8 cellular contexts compared by ENCODE assay signal in genomic region chr16:31010539-31010938, GRCh38.
DNase-seq lines count a peak whose midpoint lies in the region; ATAC-seq and TF ChIP-seq lines count a peak whose summit lies in the region.

STX1B (minus strand) TSS chr16:31010638; CDS start chr16:31010396, 242 bp downstream.

- TF ChIP-seq CTCF in choroid plexus epithelial cell (conservative IDR thresholded peaks at IDR 0.05; ENCODE audit: low read depth, low read length): no peak

- ATAC-seq in HG02623 (IDR thresholded peaks at IDR 0.05; ENCODE audit: unreplicated experiment): no peak
- no peak for ATAC-seq in GM19455 (IDR thresholded peaks at IDR 0.05; ENCODE audit: unreplicated experiment)

- H3K4me3 ChIP-seq in HAP-1: peak within 1 kb of the TSS; percentile 22
- peak within 1 kb of the TSS; percentile 51 for H3K4me3 ChIP-seq in choroid plexus epithelial cell (ENCODE audit: low read depth, low read length)

- no peaks in the 10 kb centered on the region for H3K9me3 ChIP-seq in HAP-1

- H3K4me1 ChIP-seq in HAP-1: no peaks in the 10 kb centered on the region

- DNase-seq in HAP-1 (ENCODE audit: low spot score in 2 of 2) (peak in 1 of 2 experiments; percentile 83), choroid plexus epithelial cell (ENCODE audit: low read depth) (no peak), putamen (ENCODE audit: low spot score) (peak; percentile 48), pons (ENCODE audit: low spot score) (no peak), medulla oblongata (ENCODE audit: extremely low spot score) (no peak)
- DNase-seq in activated CD4-positive, alpha-beta T cell treated with anti-CD3 and anti-CD28 coated beads for 4 hours: peak; percentile 59

- in situ Hi-C loops in HAP-1 (cut with MboI; ENCODE audit: low sequenced_read_pairs): no loop called here

- H3K36me3 ChIP-seq in HAP-1 (replicated peaks): no peaks in the 10 kb centered on the region

- H3K27me3 ChIP-seq in HAP-1 (ENCODE audit: low read depth): peaks cover 6% of the 10 kb centered on the region; the same call in 1 of the 2 replicates

Comparison
In these comparisons a context has a peak if more than half of its experiments do, and no peak if none do; other contexts are left out.
1. DNase-seq: peak in activated CD4-positive, alpha-beta T cell treated with anti-CD3 and anti-CD28 coated beads for 4 hours (2 of 2) and putamen (single experiment); none in choroid plexus epithelial cell (single experiment), pons (single experiment) and medulla oblongata (single experiment).